Comparison of ENCODE assay signal across 1 cellular context in the genomic region with DNA sequence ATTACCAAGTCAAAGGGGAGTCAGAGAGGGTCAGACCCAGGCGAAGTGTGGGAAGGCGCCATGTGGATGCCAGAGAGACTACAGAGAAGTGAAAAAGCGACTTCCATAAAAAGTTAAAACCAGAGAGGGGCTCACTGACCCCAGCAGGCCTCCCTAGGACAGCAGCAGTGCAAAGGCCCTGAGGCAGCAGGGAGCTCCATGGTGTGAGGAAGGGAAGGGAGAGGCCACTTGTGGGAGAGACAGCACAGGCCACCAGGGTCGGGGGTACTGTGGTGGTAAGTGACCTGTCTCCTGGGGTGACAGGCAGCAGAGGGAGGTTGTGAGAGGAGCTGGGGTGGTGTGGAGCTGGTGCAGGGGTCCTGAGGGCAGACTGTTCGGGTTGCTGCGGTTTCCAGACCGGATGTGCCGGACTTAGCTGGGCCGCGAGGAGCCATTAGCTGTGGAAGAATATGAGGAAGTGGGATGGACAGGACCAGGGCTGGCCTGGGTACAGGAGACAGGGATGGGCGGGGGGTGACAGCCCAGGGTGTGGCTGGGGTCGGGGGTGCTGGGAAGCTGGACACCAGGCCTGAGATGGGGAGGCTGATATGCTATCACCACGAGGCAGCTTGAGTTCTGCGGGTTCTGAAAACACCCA.
TF ChIP-seq lines count a peak whose summit lies in the region.

No MANE protein-coding gene starts in this region.

TF ChIP-seq in GM12878, 131 proteins besides CTCF, POLR2A, EP300 and RAD21:
- no peak for TF ChIP-seq BHLHE40 (IDR thresholded peaks at IDR 0.05; ENCODE audit: borderline replicate concordance in 1 of 2, low read depth in 2 of 2, low read length in 1 of 2)
- TF ChIP-seq ZNF592 (IDR thresholded peaks at IDR 0.05), result no peak
- no peak for TF ChIP-seq BCL11A (IDR thresholded peaks at IDR 0.05; ENCODE audit: low read depth, low read length)
- TF ChIP-seq SMAD5 (IDR thresholded peaks at IDR 0.05; ENCODE audit: low read depth), result no peak
- no peak for TF ChIP-seq MXI1 (IDR thresholded peaks at IDR 0.05; ENCODE audit: low read depth, low read length)
- no peak for TF ChIP-seq SIN3A (IDR thresholded peaks at IDR 0.05; ENCODE audit: low read depth, low read length)
- TF ChIP-seq, protein P1, sequence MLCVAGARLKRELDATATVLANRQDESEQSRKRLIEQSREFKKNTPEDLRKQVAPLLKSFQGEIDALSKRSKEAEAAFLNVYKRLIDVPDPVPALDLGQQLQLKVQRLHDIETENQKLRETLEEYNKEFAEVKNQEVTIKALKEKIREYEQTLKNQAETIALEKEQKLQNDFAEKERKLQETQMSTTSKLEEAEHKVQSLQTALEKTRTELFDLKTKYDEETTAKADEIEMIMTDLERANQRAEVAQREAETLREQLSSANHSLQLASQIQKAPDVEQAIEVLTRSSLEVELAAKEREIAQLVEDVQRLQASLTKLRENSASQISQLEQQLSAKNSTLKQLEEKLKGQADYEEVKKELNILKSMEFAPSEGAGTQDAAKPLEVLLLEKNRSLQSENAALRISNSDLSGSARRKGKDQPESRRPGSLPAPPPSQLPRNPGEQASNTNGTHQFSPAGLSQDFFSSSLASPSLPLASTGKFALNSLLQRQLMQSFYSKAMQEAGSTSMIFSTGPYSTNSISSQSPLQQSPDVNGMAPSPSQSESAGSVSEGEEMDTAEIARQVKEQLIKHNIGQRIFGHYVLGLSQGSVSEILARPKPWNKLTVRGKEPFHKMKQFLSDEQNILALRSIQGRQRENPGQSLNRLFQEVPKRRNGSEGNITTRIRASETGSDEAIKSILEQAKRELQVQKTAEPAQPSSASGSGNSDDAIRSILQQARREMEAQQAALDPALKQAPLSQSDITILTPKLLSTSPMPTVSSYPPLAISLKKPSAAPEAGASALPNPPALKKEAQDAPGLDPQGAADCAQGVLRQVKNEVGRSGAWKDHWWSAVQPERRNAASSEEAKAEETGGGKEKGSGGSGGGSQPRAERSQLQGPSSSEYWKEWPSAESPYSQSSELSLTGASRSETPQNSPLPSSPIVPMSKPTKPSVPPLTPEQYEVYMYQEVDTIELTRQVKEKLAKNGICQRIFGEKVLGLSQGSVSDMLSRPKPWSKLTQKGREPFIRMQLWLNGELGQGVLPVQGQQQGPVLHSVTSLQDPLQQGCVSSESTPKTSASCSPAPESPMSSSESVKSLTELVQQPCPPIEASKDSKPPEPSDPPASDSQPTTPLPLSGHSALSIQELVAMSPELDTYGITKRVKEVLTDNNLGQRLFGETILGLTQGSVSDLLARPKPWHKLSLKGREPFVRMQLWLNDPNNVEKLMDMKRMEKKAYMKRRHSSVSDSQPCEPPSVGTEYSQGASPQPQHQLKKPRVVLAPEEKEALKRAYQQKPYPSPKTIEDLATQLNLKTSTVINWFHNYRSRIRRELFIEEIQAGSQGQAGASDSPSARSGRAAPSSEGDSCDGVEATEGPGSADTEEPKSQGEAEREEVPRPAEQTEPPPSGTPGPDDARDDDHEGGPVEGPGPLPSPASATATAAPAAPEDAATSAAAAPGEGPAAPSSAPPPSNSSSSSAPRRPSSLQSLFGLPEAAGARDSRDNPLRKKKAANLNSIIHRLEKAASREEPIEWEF (IDR thresholded peaks at IDR 0.05; ENCODE audit: insufficient replicate concordance, low read depth, low read length), result no peak
- TF ChIP-seq, protein P2, sequence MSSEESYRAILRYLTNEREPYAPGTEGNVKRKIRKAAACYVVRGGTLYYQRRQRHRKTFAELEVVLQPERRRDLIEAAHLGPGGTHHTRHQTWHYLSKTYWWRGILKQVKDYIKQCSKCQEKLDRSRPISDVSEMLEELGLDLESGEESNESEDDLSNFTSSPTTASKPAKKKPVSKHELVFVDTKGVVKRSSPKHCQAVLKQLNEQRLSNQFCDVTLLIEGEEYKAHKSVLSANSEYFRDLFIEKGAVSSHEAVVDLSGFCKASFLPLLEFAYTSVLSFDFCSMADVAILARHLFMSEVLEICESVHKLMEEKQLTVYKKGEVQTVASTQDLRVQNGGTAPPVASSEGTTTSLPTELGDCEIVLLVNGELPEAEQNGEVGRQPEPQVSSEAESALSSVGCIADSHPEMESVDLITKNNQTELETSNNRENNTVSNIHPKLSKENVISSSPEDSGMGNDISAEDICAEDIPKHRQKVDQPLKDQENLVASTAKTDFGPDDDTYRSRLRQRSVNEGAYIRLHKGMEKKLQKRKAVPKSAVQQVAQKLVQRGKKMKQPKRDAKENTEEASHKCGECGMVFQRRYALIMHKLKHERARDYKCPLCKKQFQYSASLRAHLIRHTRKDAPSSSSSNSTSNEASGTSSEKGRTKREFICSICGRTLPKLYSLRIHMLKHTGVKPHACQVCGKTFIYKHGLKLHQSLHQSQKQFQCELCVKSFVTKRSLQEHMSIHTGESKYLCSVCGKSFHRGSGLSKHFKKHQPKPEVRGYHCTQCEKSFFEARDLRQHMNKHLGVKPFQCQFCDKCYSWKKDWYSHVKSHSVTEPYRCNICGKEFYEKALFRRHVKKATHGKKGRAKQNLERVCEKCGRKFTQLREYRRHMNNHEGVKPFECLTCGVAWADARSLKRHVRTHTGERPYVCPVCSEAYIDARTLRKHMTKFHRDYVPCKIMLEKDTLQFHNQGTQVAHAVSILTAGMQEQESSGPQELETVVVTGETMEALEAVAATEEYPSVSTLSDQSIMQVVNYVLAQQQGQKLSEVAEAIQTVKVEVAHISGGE (CRISPR knock-in tag; IDR thresholded peaks at IDR 0.05), result no peak
- TF ChIP-seq SREBF2 (IDR thresholded peaks at IDR 0.05; ENCODE audit: low read length), result no peak
- TF ChIP-seq ZSCAN29 (IDR thresholded peaks at IDR 0.05), result no peak
- TF ChIP-seq, protein P3, sequence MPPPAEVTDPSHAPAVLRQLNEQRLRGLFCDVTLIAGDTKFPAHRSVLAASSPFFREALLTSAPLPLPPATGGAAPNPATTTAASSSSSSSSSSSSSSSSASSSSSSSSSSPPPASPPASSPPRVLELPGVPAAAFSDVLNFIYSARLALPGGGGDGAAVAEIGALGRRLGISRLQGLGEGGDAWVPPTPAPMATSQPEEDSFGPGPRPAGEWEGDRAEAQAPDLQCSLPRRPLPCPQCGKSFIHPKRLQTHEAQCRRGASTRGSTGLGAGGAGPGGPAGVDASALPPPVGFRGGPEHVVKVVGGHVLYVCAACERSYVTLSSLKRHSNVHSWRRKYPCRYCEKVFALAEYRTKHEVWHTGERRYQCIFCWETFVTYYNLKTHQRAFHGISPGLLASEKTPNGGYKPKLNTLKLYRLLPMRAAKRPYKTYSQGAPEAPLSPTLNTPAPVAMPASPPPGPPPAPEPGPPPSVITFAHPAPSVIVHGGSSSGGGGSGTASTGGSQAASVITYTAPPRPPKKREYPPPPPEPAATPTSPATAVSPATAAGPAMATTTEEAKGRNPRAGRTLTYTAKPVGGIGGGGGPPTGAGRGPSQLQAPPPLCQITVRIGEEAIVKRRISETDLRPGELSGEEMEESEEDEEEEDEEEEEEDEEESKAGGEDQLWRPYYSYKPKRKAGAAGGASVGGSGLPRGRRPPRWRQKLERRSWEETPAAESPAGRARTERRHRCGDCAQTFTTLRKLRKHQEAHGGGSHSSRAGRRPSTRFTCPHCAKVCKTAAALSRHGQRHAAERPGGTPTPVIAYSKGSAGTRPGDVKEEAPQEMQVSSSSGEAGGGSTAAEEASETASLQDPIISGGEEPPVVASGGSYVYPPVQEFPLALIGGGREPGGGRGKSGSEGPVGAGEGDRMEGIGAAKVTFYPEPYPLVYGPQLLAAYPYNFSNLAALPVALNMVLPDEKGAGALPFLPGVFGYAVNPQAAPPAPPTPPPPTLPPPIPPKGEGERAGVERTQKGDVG (CRISPR knock-in tag; IDR thresholded peaks at IDR 0.05), result no peak
- no peak for TF ChIP-seq WRNIP1 (IDR thresholded peaks at IDR 0.05; ENCODE audit: borderline replicate concordance, low read depth, low read length)
- TF ChIP-seq, protein P4, sequence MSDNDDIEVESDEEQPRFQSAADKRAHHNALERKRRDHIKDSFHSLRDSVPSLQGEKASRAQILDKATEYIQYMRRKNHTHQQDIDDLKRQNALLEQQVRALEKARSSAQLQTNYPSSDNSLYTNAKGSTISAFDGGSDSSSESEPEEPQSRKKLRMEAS (IDR thresholded peaks at IDR 0.05; ENCODE audit: low read depth, low read length), result no peak
- TF ChIP-seq, protein P5, sequence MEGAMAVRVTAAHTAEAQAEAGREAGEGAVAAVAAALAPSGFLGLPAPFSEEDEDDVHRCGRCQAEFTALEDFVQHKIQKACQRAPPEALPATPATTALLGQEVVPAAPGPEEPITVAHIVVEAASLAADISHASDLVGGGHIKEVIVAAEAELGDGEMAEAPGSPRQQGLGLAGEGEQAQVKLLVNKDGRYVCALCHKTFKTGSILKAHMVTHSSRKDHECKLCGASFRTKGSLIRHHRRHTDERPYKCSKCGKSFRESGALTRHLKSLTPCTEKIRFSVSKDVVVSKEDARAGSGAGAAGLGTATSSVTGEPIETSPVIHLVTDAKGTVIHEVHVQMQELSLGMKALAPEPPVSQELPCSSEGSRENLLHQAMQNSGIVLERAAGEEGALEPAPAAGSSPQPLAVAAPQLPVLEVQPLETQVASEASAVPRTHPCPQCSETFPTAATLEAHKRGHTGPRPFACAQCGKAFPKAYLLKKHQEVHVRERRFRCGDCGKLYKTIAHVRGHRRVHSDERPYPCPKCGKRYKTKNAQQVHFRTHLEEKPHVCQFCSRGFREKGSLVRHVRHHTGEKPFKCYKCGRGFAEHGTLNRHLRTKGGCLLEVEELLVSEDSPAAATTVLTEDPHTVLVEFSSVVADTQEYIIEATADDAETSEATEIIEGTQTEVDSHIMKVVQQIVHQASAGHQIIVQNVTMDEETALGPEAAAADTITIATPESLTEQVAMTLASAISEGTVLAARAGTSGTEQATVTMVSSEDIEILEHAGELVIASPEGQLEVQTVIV (IDR thresholded peaks at IDR 0.05; ENCODE audit: borderline replicate concordance, partially characterized antibody), result no peak
- no peak for TF ChIP-seq MLLT1 (IDR thresholded peaks at IDR 0.05)
- TF ChIP-seq TBL1XR1 (IDR thresholded peaks at IDR 0.05; ENCODE audit: low read depth, low read length), result no peak
